In the genomic region with DNA sequence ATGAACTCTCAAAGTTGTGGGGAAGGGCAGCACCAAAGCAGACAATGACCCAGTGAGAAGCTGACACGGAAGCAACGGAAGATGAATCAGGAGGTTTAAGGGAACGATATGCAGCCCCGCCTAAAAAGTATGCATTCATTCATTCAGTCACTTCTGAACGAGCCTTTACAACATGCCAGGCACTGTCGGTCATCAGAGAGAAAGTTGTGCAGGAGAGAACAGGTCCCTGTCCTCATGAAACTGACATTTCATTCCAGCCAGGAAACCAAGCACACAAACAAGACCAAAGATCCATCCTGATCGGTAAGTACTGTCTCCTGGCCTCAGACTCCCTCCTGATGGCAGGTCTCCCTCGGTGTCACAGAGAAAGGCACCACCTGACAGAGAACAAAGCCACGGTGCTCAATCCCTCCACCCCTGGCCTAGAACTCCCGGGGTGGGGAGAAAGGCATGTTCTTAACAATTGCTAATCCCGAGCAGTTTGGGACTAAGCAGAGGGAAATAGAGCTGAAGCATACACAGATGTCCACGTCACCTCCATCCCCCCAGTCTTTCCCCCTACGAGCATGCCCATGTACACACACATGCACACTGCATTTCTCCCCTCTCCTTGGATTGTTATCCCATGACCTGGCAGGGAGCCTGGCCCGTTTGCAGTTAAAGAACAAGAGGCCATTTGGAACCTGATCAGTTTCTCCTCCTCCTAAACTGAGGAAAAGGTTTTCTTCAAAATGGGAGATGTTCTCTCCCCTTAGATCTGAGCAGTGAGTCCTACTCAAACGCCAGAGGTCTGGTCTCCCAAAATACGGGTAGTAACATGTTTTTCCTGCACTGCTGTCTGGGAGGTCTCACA, we compare ENCODE assay signal across 12 cellular contexts. TPM values are rescaled to one million over a fixed set of nuclear protein-coding genes. Genes with fewer than 3 reads are reported as not detected.
DNase-seq lines count a peak whose midpoint lies in the region; ATAC-seq and TF ChIP-seq lines count a peak whose summit lies in the region.
"Had no signal": no experiment of that assay in that cellular context is flagged by ENCODE, and none has a peak within 500 bp of the region (broad histone marks: within the 10 kb centered on the region; RNA-seq: fewer than 3 reads in every experiment).

No MANE protein-coding gene starts in this region.

- peaks cover 34% of the 10 kb centered on the region for H3K4me1 ChIP-seq in NT2/D1 (ENCODE audit: insufficient read depth, insufficient read length)

- no peaks in the 10 kb centered on the region for H3K36me3 ChIP-seq in NT2/D1 (ENCODE audit: insufficient read depth, insufficient read length, low read length)

- no peaks in the 10 kb centered on the region for H3K9me3 ChIP-seq in AG04450 (ENCODE audit: control insufficient read depth, insufficient read depth, low read length)
- H3K9me3 ChIP-seq in NT2/D1 (ENCODE audit: insufficient read depth, low read length) = no peaks in the 10 kb centered on the region

- ATAC-seq in HG03095 (IDR thresholded peaks at IDR 0.05; ENCODE audit: unreplicated experiment) = no peak

- CTCF ChIA-PET in AG04450 (lab: Charles Lee) = no interaction called here

- H3K4me3 ChIP-seq in AG04450 (ENCODE audit: low read depth, low read length) (no peak overlapping the region), NT2/D1 (ENCODE audit: insufficient read length, low read depth) (no peak overlapping the region)

- POLR2A ChIA-PET in AG04450 (lab: Yijun Ruan, JAX) = no interaction called here

- DNase-seq in AG04450 (ENCODE audit: low read depth, low spot score) (no peak), NT2/D1 (ENCODE audit: low read depth, low spot score) (peak; percentile 63), epithelial cell of prostate (ENCODE audit: low read depth, low spot score) (peak; percentile 75), lung microvascular endothelial cell (ENCODE audit: low read depth in 2 of 2) (peak; percentile 6 to 36), NCI-H1694 (lab: John Stamatoyannopoulos, UW) (no peak)
- DNase-seq in activated T-cell treated with anti-CD3 and anti-CD28 coated beads, Interleukin-2, amount 50 U/mL, for 48 hours = no peak
- DNase-seq in activated T-cell treated with anti-CD3 and anti-CD28 coated beads, Interleukin-2, amount 50 U/mL, for 1 hour = no peak
- DNase-seq: activated CD8-positive, alpha-beta memory T cell treated with anti-CD3 and anti-CD28 coated beads, Interleukin-2, amount 50 U/mL, for 48 hours; left cardiac atrium; NCI-H1694 treated with DMSO at 0.1 percent for 48 hours; stimulated activated CD4-positive, alpha-beta T cell treated with anti-CD3 and anti-CD28 coated beads, Interleukin-2, amount 100 ng/mL, for 48 hours had no signal

- H3K27me3 ChIP-seq in AG04450 (ENCODE audit: control insufficient read depth, insufficient read depth, low read length) = no peaks in the 10 kb centered on the region
- H3K27me3 ChIP-seq in NT2/D1 (ENCODE audit: insufficient read depth, insufficient read length) = no peaks in the 10 kb centered on the region

- H3K27ac ChIP-seq in AG04450 (ENCODE audit: low read depth, low read length) (peak overlapping the region; percentile 52), epithelial cell of prostate (peak overlapping the region; percentile 97)

- no peak for TF ChIP-seq CTCF in AG04450 (IDR thresholded peaks at IDR 0.05; ENCODE audit: low read depth, low read length)

- peak overlapping the region; percentile 25 for H3K9ac ChIP-seq in NT2/D1 (ENCODE audit: insufficient read length, low read depth)

RNA-seq across cellular contexts. Expression of gene LRFN4, which starts 49.4 kb away (rescaled TPM):
- 5.5 and 9.7 TPM in 2 replicates for polyA plus RNA-seq in AG04450 (2011; rRNA removed)
- 2.1 and 4.0 TPM in 2 replicates for polyA minus RNA-seq in AG04450 (2011; rRNA and poly(A)+ RNA removed)
- total RNA-seq in lung microvascular endothelial cell = 11.8 and 14.3 TPM in 2 replicates

RNA-seq across cellular contexts. Expression of gene PC, which starts 51.9 kb away (rescaled TPM):
- polyA plus RNA-seq in AG04450 (2011; rRNA removed) = 12.1 and 12.6 TPM in 2 replicates
- 22.1 and 23.8 TPM in 2 replicates for polyA minus RNA-seq in AG04450 (2011; rRNA and poly(A)+ RNA removed)
- 7.2 and 10.5 TPM in 2 replicates for total RNA-seq in lung microvascular endothelial cell

Comparison
In these comparisons a context has a peak if more than half of its experiments do, and no peak if none do; other contexts are left out.
1. DNase-seq: peak in NT2/D1 (single experiment), epithelial cell of prostate (single experiment) and lung microvascular endothelial cell (2 of 2); none in AG04450 (single experiment), NCI-H1694 (single experiment), activated T-cell treated with anti-CD3 and anti-CD28 coated beads, Interleukin-2, amount 50 U/mL, for 48 hours (0 of 2) and activated T-cell treated with anti-CD3 and anti-CD28 coated beads, Interleukin-2, amount 50 U/mL, for 1 hour (single experiment).